17 cellular contexts compared by ENCODE assay signal in genomic region chr17:27512511-27513346, GRCh38.
"Had no signal": no experiment of that assay in that cellular context is flagged by ENCODE, and none has a peak within 500 bp of the region (broad histone marks: within the 10 kb centered on the region; RNA-seq: fewer than 3 reads in every experiment).

No MANE protein-coding gene starts in this region.

- H3K4me3 ChIP-seq: coronary artery, gastroesophageal sphincter, heart left ventricle had no signal

- H3K27ac ChIP-seq: coronary artery, gastroesophageal sphincter, heart left ventricle had no signal

- H3K9me3 ChIP-seq: gastroesophageal sphincter, heart left ventricle had no signal

- H3K27me3 Mint-ChIP-seq: activated CD4-positive, alpha-beta T cell treated with anti-CD3 and anti-CD28 coated beads, Interleukin-2, amount 10 ng/mL, durations not matched to agents 24 days and 14 days; activated CD8-positive, alpha-beta T cell treated with anti-CD3 and anti-CD28 coated beads for 36 hours; activated naive CD4-positive, alpha-beta T cell treated with anti-CD3 and anti-CD28 coated beads, Interleukin-2, amount 50 U/mL, for 24 hours; activated T-cell treated with anti-CD3 and anti-CD28 coated beads, Interleukin-2, amount 50 U/mL, for 24 hours; memory B cell; natural killer cell treated with Interleukin-12 subunit alpha and Interleukin-12 subunit beta and Interleukin-15 and Interleukin-18, amount 100 ng/mL, for 72 hours; stimulated activated naive B cell treated with anti-CD40 and anti-IgM and Interleukin-4, amounts not matched to agents 10 μg/mL and 1 μg/mL and 100 μg/mL, for 72 hours had no signal

- H3K27me3 ChIP-seq: gastroesophageal sphincter, heart left ventricle had no signal

- H3K9me3 Mint-ChIP-seq: activated CD4-positive, alpha-beta T cell treated with anti-CD3 and anti-CD28 coated beads, Interleukin-2, amount 10 ng/mL, durations not matched to agents 24 days and 14 days; activated CD8-positive, alpha-beta T cell treated with anti-CD3 and anti-CD28 coated beads for 36 hours; activated naive CD4-positive, alpha-beta T cell treated with anti-CD3 and anti-CD28 coated beads, Interleukin-2, amount 50 U/mL, for 24 hours; activated T-cell treated with anti-CD3 and anti-CD28 coated beads, Interleukin-2, amount 50 U/mL, for 24 hours; memory B cell; natural killer cell treated with Interleukin-12 subunit alpha and Interleukin-12 subunit beta and Interleukin-15 and Interleukin-18, amount 100 ng/mL, for 72 hours; stimulated activated naive B cell treated with anti-CD40 and anti-IgM and Interleukin-4, amounts not matched to agents 10 μg/mL and 1 μg/mL and 100 μg/mL, for 72 hours had no signal

- H3K27ac Mint-ChIP-seq: activated CD4-positive, alpha-beta T cell treated with anti-CD3 and anti-CD28 coated beads, Interleukin-2, amount 10 ng/mL, durations not matched to agents 24 days and 14 days; activated CD8-positive, alpha-beta T cell treated with anti-CD3 and anti-CD28 coated beads for 36 hours; activated T-cell treated with anti-CD3 and anti-CD28 coated beads, Interleukin-2, amount 50 U/mL, for 24 hours; stimulated activated naive B cell treated with anti-CD40 and anti-IgM and Interleukin-4, amounts not matched to agents 10 μg/mL and 1 μg/mL and 100 μg/mL, for 72 hours had no signal

- H3K36me3 Mint-ChIP-seq: activated naive CD4-positive, alpha-beta T cell treated with anti-CD3 and anti-CD28 coated beads, Interleukin-2, amount 50 U/mL, for 24 hours; memory B cell; natural killer cell treated with Interleukin-12 subunit alpha and Interleukin-12 subunit beta and Interleukin-15 and Interleukin-18, amount 100 ng/mL, for 72 hours; stimulated activated naive B cell treated with anti-CD40 and anti-IgM and Interleukin-4, amounts not matched to agents 10 μg/mL and 1 μg/mL and 100 μg/mL, for 72 hours had no signal

- DNase-seq: activated CD4-positive, alpha-beta T cell treated with anti-CD3 and anti-CD28 coated beads, Interleukin-2, amount 10 ng/mL, durations not matched to agents 24 days and 14 days; activated CD4-positive, CD25-positive, alpha-beta regulatory T cell; activated CD8-positive, alpha-beta T cell treated with anti-CD3 and anti-CD28 coated beads for 36 hours; activated effector memory CD4-positive, alpha-beta T cell treated with anti-CD3 and anti-CD28 coated beads, Interleukin-2, amount 50 U/mL, for 16 hours; activated T-cell treated with anti-CD3 and anti-CD28 coated beads, Interleukin-2, amount 50 U/mL, for 24 hours; heart left ventricle; kidney glomerular epithelial cell; left ventricle myocardium superior; retina; stimulated activated naive B cell treated with anti-CD40 and anti-IgM and Interleukin-4, amounts not matched to agents 10 μg/mL and 1 μg/mL and 100 μg/mL, for 72 hours; T-helper 1 cell; T-helper 9 cell had no signal

- ATAC-seq: activated CD8-positive, alpha-beta T cell treated with anti-CD3 and anti-CD28 coated beads for 36 hours; gastroesophageal sphincter; heart left ventricle; left ventricle myocardium superior; natural killer cell treated with Interleukin-12 subunit alpha and Interleukin-12 subunit beta and Interleukin-15 and Interleukin-18, amount 100 ng/mL, for 72 hours; stimulated activated naive B cell treated with anti-CD40 and anti-IgM and Interleukin-4, amounts not matched to agents 10 μg/mL and 1 μg/mL and 100 μg/mL, for 72 hours had no signal

- H3K4me3 Mint-ChIP-seq: activated CD4-positive, alpha-beta T cell treated with anti-CD3 and anti-CD28 coated beads, Interleukin-2, amount 10 ng/mL, durations not matched to agents 24 days and 14 days; activated CD8-positive, alpha-beta T cell treated with anti-CD3 and anti-CD28 coated beads for 36 hours; activated naive CD4-positive, alpha-beta T cell treated with anti-CD3 and anti-CD28 coated beads, Interleukin-2, amount 50 U/mL, for 24 hours; activated T-cell treated with anti-CD3 and anti-CD28 coated beads, Interleukin-2, amount 50 U/mL, for 24 hours; memory B cell; natural killer cell treated with Interleukin-12 subunit alpha and Interleukin-12 subunit beta and Interleukin-15 and Interleukin-18, amount 100 ng/mL, for 72 hours; stimulated activated naive B cell treated with anti-CD40 and anti-IgM and Interleukin-4, amounts not matched to agents 10 μg/mL and 1 μg/mL and 100 μg/mL, for 72 hours had no signal

- H3K36me3 ChIP-seq: gastroesophageal sphincter, heart left ventricle had no signal
